In genomic region chr19:30224689-30225606, GRCh38 we compare ENCODE assay signal across 8 cellular contexts.
DNase-seq lines count a peak whose midpoint lies in the region; ATAC-seq, FAIRE-seq and TF ChIP-seq lines count a peak whose summit lies in the region.

No MANE protein-coding gene starts in this region.

- FAIRE-seq in GM19239 (lab: Jason Lieb, UNC), result no peak

- H3K9ac ChIP-seq in skeletal muscle tissue (ENCODE audit: low read depth in 1 of 3, low read length in 3 of 3), result no peak overlapping the region

- H3K4me3 ChIP-seq in SJSA1 (peak overlapping the region; percentile 23), skeletal muscle tissue (ENCODE audit: low read length in 3 of 3) (peak overlapping the region in 2 of 3 donors; percentile 43 to 54), left lung (peak overlapping the region in 1 of 2 donors; percentile 39)

- no peak for ATAC-seq in HG03469 (IDR thresholded peaks at IDR 0.05; ENCODE audit: unreplicated experiment)
- no peak for ATAC-seq in left lung

- no peaks in the 10 kb centered on the region for H3K36me3 ChIP-seq in SJSA1
- no peaks in the 10 kb centered on the region for H3K36me3 ChIP-seq in skeletal muscle tissue (ENCODE audit: control insufficient read depth in 3 of 3, insufficient read depth in 3 of 3, low read length in 3 of 3)
- no peaks in the 10 kb centered on the region for H3K36me3 ChIP-seq in left lung

- H3K27me3 ChIP-seq in SJSA1 (replicated peaks), result peaks cover 62% of the 10 kb centered on the region
- peaks cover 53 to 60% (median 60%) of the 10 kb centered on the region in 3 donors for H3K27me3 ChIP-seq in skeletal muscle tissue (ENCODE audit: control insufficient read depth in 3 of 3, insufficient read depth in 3 of 3, low read length in 3 of 3)
- peaks cover 65 to 100% of the 10 kb centered on the region in 2 donors for H3K27me3 ChIP-seq in left lung

- H3K27ac ChIP-seq in SJSA1 (no peak overlapping the region), skeletal muscle tissue (ENCODE audit: low read depth, low read length) (no peak overlapping the region), left lung (no peak overlapping the region)

- DNase-seq in GM19239 (ENCODE audit: insufficient read length, low spot score) (peak; percentile 23), SJSA1 (ENCODE audit: low read depth in 1 of 2, low spot score in 2 of 2) (peak in 1 of 2 experiments; percentile 37), head of caudate nucleus (peak in 33 of 42 donors; percentile 27 to 82 (median 50)), SHP77 treated with DMSO at 0.1 percent for 48 hours (lab: John Stamatoyannopoulos, UW) (no peak), left lung (no peak)
- DNase-seq in effector CD4-positive, alpha-beta T cell, result no peak

- H3K4me1 ChIP-seq in SJSA1 (replicated peaks) (peaks cover 23% of the 10 kb centered on the region), skeletal muscle tissue (ENCODE audit: control insufficient read depth in 3 of 3, insufficient read depth in 3 of 3, low read length in 3 of 3) (peaks cover 11 to 21% (median 16%) of the 10 kb centered on the region in 3 donors), left lung (peaks cover 6 to 31% of the 10 kb centered on the region in 2 donors)

- intact Hi-C loops in head of caudate nucleus (cut with DNase I) (loop anchor here (5.0 to 10.0 kb wide), 4 partner anchors 147 to 427 kb away; partner anchors contain the start of gene ZNF536), left lung (cut with DNase I) (no loop called here)

- no peak for TF ChIP-seq CTCF in left lung (IDR thresholded peaks at IDR 0.05)

- H3K9me3 ChIP-seq in SJSA1 (replicated peaks), result no peaks in the 10 kb centered on the region
- no peaks in the 10 kb centered on the region for H3K9me3 ChIP-seq in skeletal muscle tissue (ENCODE audit: control insufficient read depth in 3 of 3, low read length in 3 of 3)
- no peaks in the 10 kb centered on the region for H3K9me3 ChIP-seq in left lung

Comparison
In these comparisons a context has a peak if more than half of its experiments do, and no peak if none do; other contexts are left out.
1. DNase-seq: peak in GM19239 (single experiment) and head of caudate nucleus (33 of 42); none in effector CD4-positive, alpha-beta T cell (single experiment), SHP77 treated with DMSO at 0.1 percent for 48 hours (single experiment) and left lung (0 of 2).